30 cellular contexts compared by ENCODE assay signal in the genomic region with DNA sequence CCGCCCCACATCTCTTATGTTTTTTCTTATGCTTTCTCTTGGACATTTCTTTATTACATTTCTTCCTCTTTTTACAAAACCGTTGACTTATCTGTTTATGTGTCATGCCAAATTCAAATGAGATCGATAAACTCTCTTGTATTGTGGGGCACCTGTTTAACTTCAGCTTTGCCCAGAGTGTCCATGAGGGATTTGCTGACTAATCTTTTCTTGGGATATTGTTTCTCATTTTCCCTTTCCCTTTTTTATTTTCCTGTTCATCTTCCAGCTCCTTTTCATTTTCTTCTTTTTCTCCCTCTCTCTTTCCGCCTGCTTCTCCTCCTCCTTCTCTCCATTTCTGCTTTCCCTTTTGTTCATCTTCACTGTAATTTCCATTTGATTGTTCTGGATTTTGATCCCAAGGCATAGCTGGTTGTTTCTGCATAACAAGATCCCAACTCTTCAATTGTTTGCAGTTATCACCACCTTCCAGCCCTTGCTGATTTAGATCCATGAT. TPM values are rescaled to one million over a fixed set of nuclear protein-coding genes. Genes with fewer than 3 reads are reported as not detected.
"Had no signal": no experiment of that assay in that cellular context is flagged by ENCODE, and none has a peak within 500 bp of the region (broad histone marks: within the 10 kb centered on the region; RNA-seq: fewer than 3 reads in every experiment).

No MANE protein-coding gene starts in this region.

- ATAC-seq: foreskin keratinocyte; gastroesophageal sphincter; heart right ventricle; left cardiac atrium; left lung; mucosa of descending colon; natural killer cell treated with Interleukin-12 subunit alpha and Interleukin-12 subunit beta and Interleukin-15 and Interleukin-18, amount 100 ng/mL, for 72 hours; sciatic nerve; stimulated activated naive B cell treated with anti-CD40 and anti-IgM and Interleukin-4, amounts not matched to agents 10 μg/mL and 1 μg/mL and 100 μg/mL, for 72 hours had no signal

- H3K4me1 ChIP-seq: esophagus muscularis mucosa, foreskin keratinocyte, gastroesophageal sphincter, heart right ventricle, left lung, parathyroid adenoma, tibial nerve, upper lobe of left lung had no signal

- H3K36me3 ChIP-seq: esophagus muscularis mucosa, gastroesophageal sphincter, heart right ventricle, left lung, neutrophil, thoracic aorta, tibial nerve, upper lobe of left lung had no signal

- H3K27me3 Mint-ChIP-seq: naive B cell; progenitor cell of endocrine pancreas; stimulated activated naive B cell treated with anti-CD40 and anti-IgM and Interleukin-4, amounts not matched to agents 10 μg/mL and 1 μg/mL and 100 μg/mL, for 72 hours; stimulated activated naive CD8-positive, alpha-beta T cell treated with anti-CD3 and anti-CD28 coated beads, Interleukin-15, Interleukin-2, amounts not matched to agents 100 ng/mL and 50 ng/mL, for 24 hours had no signal

- H3K4me2 ChIP-seq: smooth muscle cell had no signal

- H3K27me3 ChIP-seq: esophagus muscularis mucosa, foreskin keratinocyte, gastroesophageal sphincter, heart right ventricle, left lung, neutrophil, tibial nerve, upper lobe of left lung had no signal

- H3K27ac ChIP-seq: esophagus muscularis mucosa, foreskin keratinocyte, gastroesophageal sphincter, heart right ventricle, left lung, neutrophil, parathyroid adenoma, thoracic aorta, tibial nerve, upper lobe of left lung had no signal

- H3K79me2 ChIP-seq: parathyroid adenoma had no signal

- H3K4me3 ChIP-seq: esophagus muscularis mucosa, gastroesophageal sphincter, heart right ventricle, left lung, mucosa of descending colon, smooth muscle cell, thoracic aorta, tibial nerve, upper lobe of left lung had no signal

- DNase-seq: effector CD8-positive, alpha-beta T cell; foreskin keratinocyte; glutamatergic neuron; heart right ventricle; hippocampal formation; left cardiac atrium; left lung; mesenchymal stem cell; mucosa of descending colon; naive B cell; stimulated activated CD4-positive, alpha-beta T cell treated with anti-CD3 and anti-CD28 coated beads, Interleukin-4, amount 100 ng/mL, for 4 hours; stimulated activated naive B cell treated with anti-CD40 and anti-IgM and Interleukin-4, amounts not matched to agents 10 μg/mL and 1 μg/mL and 100 μg/mL, for 72 hours; upper lobe of left lung had no signal

- H3K36me3 Mint-ChIP-seq: mesothelial cell of epicardium; naive B cell; natural killer cell treated with Interleukin-12 subunit alpha and Interleukin-12 subunit beta and Interleukin-15 and Interleukin-18, amount 100 ng/mL, for 72 hours had no signal

- H3K9me3 ChIP-seq: esophagus muscularis mucosa, gastroesophageal sphincter, heart right ventricle, left lung, mucosa of descending colon, neutrophil, thoracic aorta, tibial nerve, upper lobe of left lung had no signal

- H3K4me3 Mint-ChIP-seq: mesothelial cell of epicardium; naive B cell; natural killer cell treated with Interleukin-12 subunit alpha and Interleukin-12 subunit beta and Interleukin-15 and Interleukin-18, amount 100 ng/mL, for 72 hours; neural crest cell; stimulated activated naive B cell treated with anti-CD40 and anti-IgM and Interleukin-4, amounts not matched to agents 10 μg/mL and 1 μg/mL and 100 μg/mL, for 72 hours; stimulated activated naive CD8-positive, alpha-beta T cell treated with anti-CD3 and anti-CD28 coated beads, Interleukin-15, Interleukin-2, amounts not matched to agents 100 ng/mL and 50 ng/mL, for 24 hours had no signal

- H3K27ac Mint-ChIP-seq: mesothelial cell of epicardium; natural killer cell treated with Interleukin-12 subunit alpha and Interleukin-12 subunit beta and Interleukin-15 and Interleukin-18, amount 100 ng/mL, for 72 hours; progenitor cell of endocrine pancreas; stimulated activated naive B cell treated with anti-CD40 and anti-IgM and Interleukin-4, amounts not matched to agents 10 μg/mL and 1 μg/mL and 100 μg/mL, for 72 hours; stimulated activated naive CD8-positive, alpha-beta T cell treated with anti-CD3 and anti-CD28 coated beads, Interleukin-15, Interleukin-2, amounts not matched to agents 100 ng/mL and 50 ng/mL, for 24 hours had no signal

- H3K4me1 Mint-ChIP-seq: mesothelial cell of epicardium; neural crest cell; stimulated activated naive B cell treated with anti-CD40 and anti-IgM and Interleukin-4, amounts not matched to agents 10 μg/mL and 1 μg/mL and 100 μg/mL, for 72 hours had no signal

- H2AFZ ChIP-seq: parathyroid adenoma had no signal

- H3K9me3 Mint-ChIP-seq: natural killer cell treated with Interleukin-12 subunit alpha and Interleukin-12 subunit beta and Interleukin-15 and Interleukin-18, amount 100 ng/mL, for 72 hours; stimulated activated naive B cell treated with anti-CD40 and anti-IgM and Interleukin-4, amounts not matched to agents 10 μg/mL and 1 μg/mL and 100 μg/mL, for 72 hours; stimulated activated naive CD8-positive, alpha-beta T cell treated with anti-CD3 and anti-CD28 coated beads, Interleukin-15, Interleukin-2, amounts not matched to agents 100 ng/mL and 50 ng/mL, for 24 hours had no signal

RNA-seq across cellular contexts. Expression of a gene that starts 46.7 kb away (rescaled TPM):
- total RNA-seq: foreskin keratinocyte, left lung, lung microvascular endothelial cell, thoracic aorta, upper lobe of left lung had no signal

RNA-seq across cellular contexts. Expression of a gene that starts 48.2 kb away (rescaled TPM):
- total RNA-seq: epithelial cell of proximal tubule, fibroblast of lung, kidney epithelial cell, lung microvascular endothelial cell, neural crest cell, progenitor cell of endocrine pancreas, smooth muscle cell had no signal
